In genomic region chr11:86918943-86919342, GRCh38 we compare ENCODE assay signal across 13 cellular contexts. TPM values are rescaled to one million over a fixed set of nuclear protein-coding genes. Genes with fewer than 3 reads are reported as not detected.
A peak's percentile ranks its signal among the peaks of the same experiment; 100 is the strongest.
DNase-seq lines count a peak whose midpoint lies in the region; ATAC-seq and TF ChIP-seq lines count a peak whose summit lies in the region.
"Had no signal": no experiment of that assay in that cellular context is flagged by ENCODE, and none has a peak within 500 bp of the region (broad histone marks: within the 10 kb centered on the region; RNA-seq: fewer than 3 reads in every experiment).

No MANE protein-coding gene starts in this region.

- H2AFZ ChIP-seq in neuronal stem cell (ENCODE audit: low read length), result no peak overlapping the region

- H3K79me1 ChIP-seq in neuronal stem cell (ENCODE audit: low read depth, low read length), result no peaks in the 10 kb centered on the region

- ATAC-seq in heart right ventricle (peak in 6 of 8 donors; percentile 7 to 25 (median 12)), Right ventricle myocardium superior (ENCODE audit: poor library complexity) (no peak), HG02623 (IDR thresholded peaks at IDR 0.05; ENCODE audit: unreplicated experiment) (no peak)
- ATAC-seq: activated naive CD8-positive, alpha-beta T cell treated with anti-CD3 and anti-CD28 coated beads, Interleukin-2, amount 50 U/mL, for 24 hours had no signal

- no peak overlapping the region for H4K91ac ChIP-seq in neuronal stem cell (ENCODE audit: low read depth, low read length, poor library complexity)

- H3K27ac ChIP-seq in heart right ventricle, result peak overlapping the region; percentile 31 to 92 (median 78)
- peak overlapping the region; percentile 10 to 40 (median 26) for H3K27ac ChIP-seq in esophagus muscularis mucosa (replicated peaks in 1 of 4)
- peak overlapping the region; percentile 40 for H3K27ac ChIP-seq in neuronal stem cell (replicated peaks; ENCODE audit: low read length)

- no peak overlapping the region for H3K23ac ChIP-seq in neuronal stem cell (ENCODE audit: low read depth, low read length, poor library complexity)

- intact Hi-C loops in heart right ventricle (cut with DNase I) (loop anchor here in 9 of 10 donors (1.0 to 10.0 kb wide), 5 partner anchors 47 to 464 kb away; no protein-coding TSS in a partner anchor), Right ventricle myocardium superior (cut with DNase I) (loop anchor here (2.0 kb wide), 1 partner anchor 48 kb away; no protein-coding TSS in a partner anchor), esophagus muscularis mucosa (cut with DNase I) (loop anchor here (2.0 kb wide), 1 partner anchor 48 kb away; no protein-coding TSS in a partner anchor)

- H3K9ac ChIP-seq in neuronal stem cell (ENCODE audit: low read depth, low read length, poor library complexity), result no peak overlapping the region

- no peak overlapping the region for H3K14ac ChIP-seq in neuronal stem cell (ENCODE audit: low read length)

- H3K18ac ChIP-seq in neuronal stem cell (ENCODE audit: low read length), result no peak overlapping the region

- 55 to 59% methylated on average over 6 of the region's 6 CpGs for WGBS in heart right ventricle, 2 donors
- WGBS in esophagus muscularis mucosa, result 73% methylated on average over 6 of the region's 6 CpGs
- no CpG with 5 or more reads among the region's 6 CpGs for WGBS in neuronal stem cell (ENCODE audit: extremely low coverage in 2 of 2, insufficient read length in 2 of 2, insufficient replicate concordance in 1 of 2), 2 donors

- peaks cover 8 to 51% (median 37%) of the 10 kb centered on the region in 9 donors for H3K4me1 ChIP-seq in heart right ventricle
- peaks cover 19 to 32% (median 28%) of the 10 kb centered on the region in 4 donors for H3K4me1 ChIP-seq in esophagus muscularis mucosa
- peaks cover 5 to 9% of the 10 kb centered on the region in 2 donors for H3K4me1 ChIP-seq in neuronal stem cell (ENCODE audit: control insufficient read depth in 2 of 2, insufficient read depth in 1 of 2, low read depth in 1 of 2, low read length in 2 of 2)

- no peak overlapping the region for H3K4ac ChIP-seq in neuronal stem cell (ENCODE audit: low read length)

- TF ChIP-seq CTCF in heart right ventricle (IDR thresholded peaks at IDR 0.05), result no peak
- no peak for TF ChIP-seq CTCF in esophagus muscularis mucosa (IDR thresholded peaks at IDR 0.05)

- no peak overlapping the region for H3K4me3 ChIP-seq in heart right ventricle
- H3K4me3 ChIP-seq in esophagus muscularis mucosa, result no peak overlapping the region
- H3K4me3 ChIP-seq in neuronal stem cell (ENCODE audit: low read length in 2 of 2), result no peak overlapping the region

- no peak overlapping the region for H2BK12ac ChIP-seq in neuronal stem cell (ENCODE audit: low read length)

- H2BK120ac ChIP-seq in neuronal stem cell (ENCODE audit: low read depth, low read length), result no peak overlapping the region

- H2BK15ac ChIP-seq in neuronal stem cell (ENCODE audit: low read length), result no peak overlapping the region

- no peak for TF ChIP-seq POLR2A in esophagus muscularis mucosa (IDR thresholded peaks at IDR 0.05; ENCODE audit: low read depth)

- no peaks in the 10 kb centered on the region for H3K9me3 ChIP-seq in heart right ventricle
- H3K9me3 ChIP-seq in esophagus muscularis mucosa, result no peaks in the 10 kb centered on the region
- H3K9me3 ChIP-seq in neuronal stem cell (replicated peaks in 1 of 2; ENCODE audit: control insufficient read depth in 2 of 2, insufficient read depth in 1 of 2, low read depth in 1 of 2, low read length in 2 of 2), result peaks cover 0 to 8% of the 10 kb centered on the region in 2 donors

- H3K36me3 ChIP-seq in heart right ventricle, result peaks cover 0 to 20% (median 0%) of the 10 kb centered on the region in 9 donors
- peaks cover 0 to 6% (median 0%) of the 10 kb centered on the region in 4 donors for H3K36me3 ChIP-seq in esophagus muscularis mucosa
- H3K36me3 ChIP-seq in neuronal stem cell (replicated peaks in 1 of 2; ENCODE audit: control insufficient read depth in 2 of 2, insufficient read depth in 2 of 2, low read length in 2 of 2), result peaks cover 0 to 3% of the 10 kb centered on the region in 2 donors

- no peak overlapping the region for H2AK5ac ChIP-seq in neuronal stem cell (ENCODE audit: low read depth, low read length)

- no peak for TF ChIP-seq EP300 in esophagus muscularis mucosa (IDR thresholded peaks at IDR 0.05)

- DNase-seq in heart right ventricle (no peak), Right ventricle myocardium superior (no peak), esophagus muscularis mucosa (ENCODE audit: extremely low spot score) (no peak), neuronal stem cell (ENCODE audit: low spot score) (no peak), activated T-cell treated with anti-CD3 and anti-CD28 coated beads for 4 hours (no peak), NCI-H2081 (lab: John Stamatoyannopoulos, UW) (no peak)
- DNase-seq in NK-92 treated with Interleukin-12 subunit alpha and Interleukin-12 subunit beta, amount 100 ng/mL, for 24 hours (lab: John Stamatoyannopoulos, UW), result no peak
- DNase-seq: activated naive CD8-positive, alpha-beta T cell treated with anti-CD3 and anti-CD28 coated beads, Interleukin-2, amount 50 U/mL, for 24 hours; activated T-cell treated with anti-CD3 and anti-CD28 coated beads, Interleukin-2, amount 50 U/mL, for 48 hours; T-helper 9 cell had no signal

- no peak overlapping the region for H4K8ac ChIP-seq in neuronal stem cell (ENCODE audit: low read depth, low read length)

- H3K4me2 ChIP-seq in neuronal stem cell (ENCODE audit: insufficient read depth, low read length, poor library complexity, severe bottlenecking), result no peak overlapping the region

- no peaks in the 10 kb centered on the region for H3K27me3 ChIP-seq in heart right ventricle
- no peaks in the 10 kb centered on the region for H3K27me3 ChIP-seq in esophagus muscularis mucosa
- H3K27me3 ChIP-seq in neuronal stem cell (ENCODE audit: control insufficient read depth in 3 of 3, insufficient read depth in 3 of 3, low read depth in 1 of 3, low read length in 3 of 3), result no peaks in the 10 kb centered on the region

- no peak overlapping the region for H2BK5ac ChIP-seq in neuronal stem cell (ENCODE audit: low read length)

RNA-seq across cellular contexts. Expression of gene FZD4, which starts 36.3 kb away (rescaled TPM):
- total RNA-seq in heart right ventricle (10 to 100 TPM; 17.8 to 34.6 (median 23.7) TPM), Right ventricle myocardium superior (26.9 TPM), esophagus muscularis mucosa (10 to 100 TPM; 23.7 to 42.3 (median 31.8) TPM)
- polyA plus RNA-seq in heart right ventricle, result 10 to 100 TPM; 13.5 to 17.9 TPM
- 3.3 TPM for polyA plus RNA-seq in neuronal stem cell (2013, experiment 1 of 2)
- 3.4 TPM for polyA plus RNA-seq in neuronal stem cell (2013, experiment 2 of 2)
- total RNA-seq: activated CD4-positive, alpha-beta T cell treated with anti-CD3 and anti-CD28 coated beads, Interleukin-2, amount 10 ng/mL, durations not matched to agents 24 days and 14 days had no signal
- polyA plus RNA-seq: CD8-positive, alpha-beta memory T cell had no signal

Comparison
In these comparisons a context has a peak if more than half of its experiments do, and no peak if none do; other contexts are left out.
1. ATAC-seq: peak in heart right ventricle (6 of 8); none in Right ventricle myocardium superior (single experiment) and HG02623 (single experiment).
2. H3K27ac ChIP-seq: peak in every context shown above with its lines; median percentile 78 in heart right ventricle; 40 in neuronal stem cell; 26 in esophagus muscularis mucosa.